ENCODE assay signal across 10 cellular contexts in genomic region chr2:217289153-217289908, GRCh38.
DNase-seq lines count a peak whose midpoint lies in the region; ATAC-seq lines count a peak whose summit lies in the region.
"Had no signal": no experiment of that assay in that cellular context is flagged by ENCODE, and none has a peak within 500 bp of the region (broad histone marks: within the 10 kb centered on the region; RNA-seq: fewer than 3 reads in every experiment).

No MANE protein-coding gene starts in this region.

- intact Hi-C loops in left cardiac atrium (cut with DNase I), result no loop called here

- peak; percentile 80 to 81 for ATAC-seq in left cardiac atrium
- ATAC-seq: CD8-positive, alpha-beta T cell had no signal

- H3K27me3 ChIP-seq in NT2/D1 (ENCODE audit: insufficient read depth, insufficient read length), result peaks cover 23% of the 10 kb centered on the region

- DNase-seq in NCI-H1417 (lab: John Stamatoyannopoulos, UW), result peak; percentile 38 to 97 (median 84)
- DNase-seq in NT2/D1 (ENCODE audit: low read depth, low spot score), result peak; percentile 30
- no peak for DNase-seq in left cardiac atrium
- DNase-seq in retina, result peak; percentile 44
- no peak for DNase-seq in GM03348 (ENCODE audit: low spot score)
- no peak for DNase-seq in NCI-H2029 treated with DMSO at 0.1 percent for 48 hours (lab: John Stamatoyannopoulos, UW)
- DNase-seq in GOT3 (lab: John Stamatoyannopoulos, UW), result no peak
- DNase-seq: CD8-positive, alpha-beta T cell; NCI-H1694 treated with DMSO at 0.1 percent for 48 hours; RPMI8226 had no signal

- H3K36me3 ChIP-seq in NT2/D1 (ENCODE audit: insufficient read depth, insufficient read length, low read length), result no peaks in the 10 kb centered on the region

- H3K9me3 ChIP-seq in NT2/D1 (ENCODE audit: insufficient read depth, low read length), result peaks cover 14% of the 10 kb centered on the region

- no peak overlapping the region for H3K9ac ChIP-seq in NT2/D1 (ENCODE audit: insufficient read length, low read depth)

- H3K4me3 ChIP-seq in NT2/D1 (ENCODE audit: insufficient read length, low read depth), result no peak overlapping the region

- peaks cover 5% of the 10 kb centered on the region for H3K4me1 ChIP-seq in NT2/D1 (ENCODE audit: insufficient read depth, insufficient read length)

Comparison
In these comparisons a context has a peak if more than half of its experiments do, and no peak if none do; other contexts are left out.
1. DNase-seq: peak in NCI-H1417 (3 of 3), NT2/D1 (single experiment) and retina (single experiment); none in left cardiac atrium (single experiment), GM03348 (single experiment), NCI-H2029 treated with DMSO at 0.1 percent for 48 hours (single experiment) and GOT3 (single experiment).